Comparison of ENCODE assay signal across 24 cellular contexts in the genomic region with DNA sequence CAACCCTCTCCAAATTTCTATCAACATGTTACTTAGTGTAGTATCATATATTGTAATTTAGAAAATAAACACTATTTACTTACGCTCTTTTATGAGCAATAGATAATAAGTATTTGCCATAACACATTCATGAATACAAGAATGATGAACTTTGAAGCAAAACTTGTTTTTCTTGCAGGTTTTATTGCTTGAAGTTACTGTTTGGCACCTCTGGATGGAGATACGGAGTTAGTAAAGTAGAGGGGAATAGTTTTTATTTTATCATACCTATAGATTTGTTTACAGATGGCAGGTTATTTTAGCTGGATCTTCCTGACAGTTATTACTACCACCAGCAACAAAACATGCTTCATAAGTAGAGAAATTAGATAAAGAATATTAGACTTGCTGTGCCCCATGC.
"Had no signal": no experiment of that assay in that cellular context is flagged by ENCODE, and none has a peak within 500 bp of the region (broad histone marks: within the 10 kb centered on the region; RNA-seq: fewer than 3 reads in every experiment).

No MANE protein-coding gene starts in this region.

- H3K36me3 ChIP-seq: left ventricle myocardium inferior, ovary, right atrium auricular region, right lobe of liver, thyroid gland, transverse colon, upper lobe of left lung, vagina had no signal

- ATAC-seq: mucosa of descending colon; naive thymus-derived CD4-positive, alpha-beta T cell; natural killer cell treated with Interleukin-12 subunit alpha and Interleukin-12 subunit beta and Interleukin-15 and Interleukin-18, amount 100 ng/mL, for 72 hours; right lobe of liver; stimulated activated memory B cell treated with anti-CD40 and anti-IgM and Interleukin-4, amounts not matched to agents 10 μg/mL and 1 μg/mL and 100 μg/mL, for 72 hours; stimulated activated naive CD8-positive, alpha-beta T cell treated with anti-CD3 and anti-CD28 coated beads, Interleukin-15, amount 100 ng/mL, for 72 hours had no signal

- H3K4me3 ChIP-seq: left ventricle myocardium inferior, lung, mucosa of descending colon, ovary, right atrium auricular region, right lobe of liver, smooth muscle cell, testis, thyroid gland, transverse colon, upper lobe of left lung, vagina had no signal

- DNase-seq: islet precursor cell; left ventricle myocardium inferior; midbrain; mucosa of descending colon; naive thymus-derived CD4-positive, alpha-beta T cell; ovary; right lobe of liver; stimulated activated CD4-positive, alpha-beta T cell treated with anti-CD3 and anti-CD28 coated beads, Interleukin-1b, Interleukin-23, amount 100 ng/mL, for 48 hours; stimulated activated CD4-positive, alpha-beta T cell treated with anti-CD3 and anti-CD28 coated beads, Interleukin-2, amount 100 ng/mL, for 48 hours; stimulated activated CD4-positive, alpha-beta T cell treated with anti-CD3 and anti-CD28 coated beads, Interleukin-4, amount 100 ng/mL, for 4 hours; stimulated activated CD8-positive, alpha-beta memory T cell treated with anti-CD3 and anti-CD28 coated beads, Interleukin-4, amount 100 ng/mL, for 48 hours; stimulated activated naive CD4-positive, alpha-beta T cell treated with Interleukin-2 at 50 U/mL for 16 hours; stimulated activated naive CD8-positive, alpha-beta T cell treated with anti-CD3 and anti-CD28 coated beads, Interleukin-15, amount 100 ng/mL, for 72 hours; substantia nigra; testis; thyroid gland; transverse colon; upper lobe of left lung had no signal

- H3K4me2 ChIP-seq: smooth muscle cell had no signal

- H3K27me3 ChIP-seq: ovary, right atrium auricular region, right lobe of liver, testis, thyroid gland, transverse colon, upper lobe of left lung, vagina had no signal

- H3K27ac ChIP-seq: left ventricle myocardium inferior, ovary, right atrium auricular region, right lobe of liver, testis, thyroid gland, transverse colon, upper lobe of left lung, vagina had no signal

- H3K9me3 ChIP-seq: mucosa of descending colon, ovary, right lobe of liver, testis, thyroid gland, transverse colon, upper lobe of left lung, vagina had no signal

- H3K4me1 ChIP-seq: left ventricle myocardium inferior, right atrium auricular region, right lobe of liver, testis, thyroid gland, transverse colon, upper lobe of left lung, vagina had no signal
